In the genomic region with DNA sequence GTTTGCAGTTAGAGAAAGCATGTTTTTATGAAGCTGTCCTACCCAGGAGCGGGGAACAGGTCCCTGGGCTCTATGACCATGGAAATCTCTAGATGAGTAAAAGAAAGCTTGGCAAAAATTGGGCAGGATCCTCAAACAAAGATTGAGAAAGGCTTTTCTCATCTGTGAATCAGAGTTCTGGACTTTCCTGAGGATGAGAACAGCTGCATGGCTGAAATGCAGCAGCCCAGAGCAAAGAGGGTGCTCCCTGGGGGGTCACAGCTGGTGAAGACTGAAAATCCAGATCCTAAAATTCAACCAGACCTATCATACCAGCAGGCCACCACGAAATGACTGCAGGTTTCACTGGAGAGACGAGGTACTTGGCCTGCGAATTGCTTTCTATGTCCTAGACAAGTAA, we compare ENCODE assay signal across 18 cellular contexts.
DNase-seq lines count a peak whose midpoint lies in the region; ATAC-seq, FAIRE-seq and TF ChIP-seq lines count a peak whose summit lies in the region.
"Had no signal": no experiment of that assay in that cellular context is flagged by ENCODE, and none has a peak within 500 bp of the region (broad histone marks: within the 10 kb centered on the region; RNA-seq: fewer than 3 reads in every experiment).

No MANE protein-coding gene starts in this region.

- H2BK15ac ChIP-seq in H1 (ENCODE audit: low read length), result no peak overlapping the region

- no peak for TF ChIP-seq EP300 in H1 (IDR thresholded peaks at IDR 0.05; ENCODE audit: borderline replicate concordance in 1 of 2, low read depth in 2 of 2, low read length in 2 of 2)
- no peak for TF ChIP-seq EP300 in stomach (IDR thresholded peaks at IDR 0.05)

- H3K79me1 ChIP-seq in H1 (ENCODE audit: low read depth, low read length), result no peaks in the 10 kb centered on the region

- no peak overlapping the region for H2BK20ac ChIP-seq in H1 (ENCODE audit: low read length)

- H3K18ac ChIP-seq in H1 (ENCODE audit: extremely low read depth, low read length), result no peak overlapping the region

- FAIRE-seq in H1 (lab: Jason Lieb, UNC), result no peak
- FAIRE-seq: G401.6, GM18507, GM19239 had no signal

- no peak overlapping the region for H4K5ac ChIP-seq in H1 (ENCODE audit: insufficient read length, low read depth, low read length)

- H3K23ac ChIP-seq in H1 (ENCODE audit: insufficient read length), result no peak overlapping the region

- intact Hi-C loops in stomach (cut with DNase I; ENCODE audit: low total_unique reads), result no loop called here

- H3K27ac ChIP-seq in ACC112 (ENCODE audit: low read depth, low read length) (no peak overlapping the region), H1 (ENCODE audit: low read depth, low read length) (no peak overlapping the region), stomach (no peak overlapping the region)
- H3K27ac ChIP-seq: HL-60 had no signal

- H2BK12ac ChIP-seq in H1 (ENCODE audit: low read depth, low read length), result no peak overlapping the region

- H2BK120ac ChIP-seq in H1 (replicated peaks; ENCODE audit: low read depth, low read length), result peak overlapping the region; percentile 4

- H3K9ac ChIP-seq in H1 (replicated peaks in 1 of 4; ENCODE audit: extremely low read depth in 1 of 4, low read depth in 3 of 4, low read length in 3 of 4), result no peak overlapping the region

- no peaks in the 10 kb centered on the region for H3K4me1 ChIP-seq in ACC112 (ENCODE audit: control insufficient read depth, insufficient read depth, low read length, unreplicated experiment)
- 0 out of 7 replicates have a peak, but pooled peaks cover 0 to 3% (median 0%) of the 10 kb centered on the region in 4 experiments for H3K4me1 ChIP-seq in H1 (replicated peaks in 1 of 4; ENCODE audit: control insufficient read depth in 3 of 4, insufficient read depth in 4 of 4, low read length in 3 of 4)
- no peaks in the 10 kb centered on the region for H3K4me1 ChIP-seq in stomach
- H3K4me1 ChIP-seq: HAP-1 had no signal

- no peak for TF ChIP-seq RAD21 in H1 (IDR thresholded peaks at IDR 0.05 in 1 of 2, conservative IDR thresholded peaks at IDR 0.05 in 1 of 2; ENCODE audit: low read depth in 2 of 2, low read length in 2 of 2)

- H3K27me3 ChIP-seq in ACC112 (ENCODE audit: insufficient read depth, low read length) (peaks cover 33% of the 10 kb centered on the region), H1 (replicated peaks in 1 of 4; ENCODE audit: control insufficient read depth in 3 of 4, extremely low read depth in 1 of 4, insufficient read depth in 3 of 4, low read length in 3 of 4) (no peaks in the 10 kb centered on the region), stomach (no peaks in the 10 kb centered on the region)

- WGBS in H1 (ENCODE audit: extremely low coverage in 1 of 2, insufficient coverage in 1 of 2, insufficient read length in 1 of 2, insufficient replicate concordance in 2 of 2, low coverage in 1 of 2, low lambda C conversion rate in 2 of 2, missing lambda C conversion rate in 1 of 2), 2 experiments, result 94% methylated on average over 4 of the region's 4 CpGs; no CpG with 5 or more reads in 1 of the 2 experiments
- 76 to 89% (median 84%) methylated on average over 4 of the region's 4 CpGs for WGBS in stomach, 5 donors

- H2AFZ ChIP-seq in ACC112 (ENCODE audit: low read length, unreplicated experiment), result no peak overlapping the region
- no peak overlapping the region for H2AFZ ChIP-seq in H1 (ENCODE audit: low read length)

- peak overlapping the region; percentile 69 for H3K4me3 ChIP-seq in ACC112 (ENCODE audit: low read depth, low read length)
- no peak overlapping the region for H3K4me3 ChIP-seq in H1 (ENCODE audit: extremely low read depth in 1 of 4, insufficient read depth in 2 of 4, low read depth in 3 of 4, low read length in 4 of 4)
- no peak overlapping the region for H3K4me3 ChIP-seq in stomach
- H3K4me3 ChIP-seq: HAP-1 had no signal

- H3K79me2 ChIP-seq in ACC112 (ENCODE audit: control insufficient read depth, insufficient read depth, low read length, unreplicated experiment) (no peaks in the 10 kb centered on the region), H1 (ENCODE audit: control insufficient read depth in 1 of 2, insufficient read depth in 2 of 2, low read length in 2 of 2) (no peaks in the 10 kb centered on the region)

- no peak overlapping the region for H2BK5ac ChIP-seq in H1 (ENCODE audit: low read depth, low read length)

- H2AK5ac ChIP-seq in H1 (ENCODE audit: low read depth, low read length), result no peak overlapping the region

- H4K8ac ChIP-seq in H1 (ENCODE audit: extremely low read depth, insufficient read depth, low read length), result no peak overlapping the region

- no peaks in the 10 kb centered on the region for H3K23me2 ChIP-seq in H1 (ENCODE audit: low read depth, low read length)

- no peaks in the 10 kb centered on the region for H3K36me3 ChIP-seq in ACC112 (ENCODE audit: insufficient read depth, low read length)
- no peaks in the 10 kb centered on the region; a peak in 2 of 8 replicates for H3K36me3 ChIP-seq in H1 (ENCODE audit: control insufficient read depth in 2 of 4, insufficient read depth in 4 of 4, low read length in 3 of 4)
- H3K36me3 ChIP-seq in stomach, result no peaks in the 10 kb centered on the region
- H3K36me3 ChIP-seq: HAP-1 had no signal

- H3K9me3 ChIP-seq in H1 (ENCODE audit: insufficient read depth in 2 of 2, low read depth in 1 of 2, low read length in 1 of 2) (peaks cover 6 to 10% of the 10 kb centered on the region in 2 experiments; a peak in 2 of 4 replicates), stomach (no peaks in the 10 kb centered on the region)
- H3K9me3 ChIP-seq: HAP-1 had no signal

- H4K91ac ChIP-seq in H1 (replicated peaks; ENCODE audit: insufficient read length, low read length), result no peak overlapping the region

- H3K14ac ChIP-seq in H1 (ENCODE audit: insufficient read length), result no peak overlapping the region

- no peak overlapping the region for H3K4me2 ChIP-seq in H1 (ENCODE audit: insufficient read depth in 1 of 2, low read depth in 2 of 2, low read length in 2 of 2)

- CTCF ChIA-PET in H1 (lab: Charles Lee; ENCODE audit: partially characterized antibody), result interaction anchor here (0.9 to 1.3 kb wide), 2 partner anchors 26 to 63 kb away, joined by 3 to 5 read pairs; no protein-coding TSS in a partner anchor

- DNase-seq in LHCN-M2 (ENCODE audit: low read depth) (peak; percentile 72), H1 (ENCODE audit: low read depth in 1 of 2, low spot score in 2 of 2) (no peak), myocyte (ENCODE audit: low read depth) (peak; percentile 55), stomach (no peak), superior temporal gyrus (ENCODE audit: extremely low spot score) (no peak)
- DNase-seq: KBM-7, NCI-H1694, NCI-H2081, NCI-H446, NCI-H526 had no signal

- no peak for ATAC-seq in GM18867 (IDR thresholded peaks at IDR 0.05; ENCODE audit: unreplicated experiment)
- ATAC-seq: Right ventricle myocardium inferior had no signal

- no peak overlapping the region for H3K56ac ChIP-seq in H1 (replicated peaks; ENCODE audit: insufficient read length, low read depth, low read length)

- TF ChIP-seq POLR2A in H1 (IDR thresholded peaks at IDR 0.05; ENCODE audit: control extremely low read depth in 1 of 2, low read depth in 2 of 2, low read length in 2 of 2) (no peak), stomach (IDR thresholded peaks at IDR 0.05) (no peak)

- POLR2A ChIA-PET in H1 (lab: Charles Lee; ENCODE audit: partially characterized antibody), result no interaction called here

- TF ChIP-seq CTCF in H1 (IDR thresholded peaks at IDR 0.05; ENCODE audit: control extremely low read depth in 1 of 3, insufficient read depth in 1 of 3, low read depth in 1 of 3, low read length in 3 of 3) (no peak), stomach (IDR thresholded peaks at IDR 0.05) (no peak)

- H3K4ac ChIP-seq in H1 (replicated peaks; ENCODE audit: insufficient read length, low read depth, low read length), result no peak overlapping the region

- H4K20me1 ChIP-seq in H1 (replicated peaks in 1 of 2; ENCODE audit: control insufficient read depth in 1 of 2, insufficient read depth in 2 of 2, low read length in 2 of 2), result no peaks in the 10 kb centered on the region

TF ChIP-seq in H1, 55 proteins besides CTCF, POLR2A, EP300 and RAD21:
- no peak for TF ChIP-seq CEBPB (IDR thresholded peaks at IDR 0.05; ENCODE audit: low read depth, low read length)
- no peak for TF ChIP-seq NRF1 (IDR thresholded peaks at IDR 0.05; ENCODE audit: low read depth, low read length)
- no peak for TF ChIP-seq TEAD4 (IDR thresholded peaks at IDR 0.05; ENCODE audit: low read depth, low read length)
- no peak for TF ChIP-seq RNF2 (IDR thresholded peaks at IDR 0.05; ENCODE audit: borderline replicate concordance, low read depth, low read length, missing control alignments, poor library complexity, severe bottlenecking)

Comparison
In these comparisons a context has a peak if more than half of its experiments do, and no peak if none do; other contexts are left out.
1. DNase-seq: peak in LHCN-M2 (single experiment) and myocyte (single experiment); none in H1 (0 of 2), stomach (single experiment) and superior temporal gyrus (single experiment).